In the genomic region with DNA sequence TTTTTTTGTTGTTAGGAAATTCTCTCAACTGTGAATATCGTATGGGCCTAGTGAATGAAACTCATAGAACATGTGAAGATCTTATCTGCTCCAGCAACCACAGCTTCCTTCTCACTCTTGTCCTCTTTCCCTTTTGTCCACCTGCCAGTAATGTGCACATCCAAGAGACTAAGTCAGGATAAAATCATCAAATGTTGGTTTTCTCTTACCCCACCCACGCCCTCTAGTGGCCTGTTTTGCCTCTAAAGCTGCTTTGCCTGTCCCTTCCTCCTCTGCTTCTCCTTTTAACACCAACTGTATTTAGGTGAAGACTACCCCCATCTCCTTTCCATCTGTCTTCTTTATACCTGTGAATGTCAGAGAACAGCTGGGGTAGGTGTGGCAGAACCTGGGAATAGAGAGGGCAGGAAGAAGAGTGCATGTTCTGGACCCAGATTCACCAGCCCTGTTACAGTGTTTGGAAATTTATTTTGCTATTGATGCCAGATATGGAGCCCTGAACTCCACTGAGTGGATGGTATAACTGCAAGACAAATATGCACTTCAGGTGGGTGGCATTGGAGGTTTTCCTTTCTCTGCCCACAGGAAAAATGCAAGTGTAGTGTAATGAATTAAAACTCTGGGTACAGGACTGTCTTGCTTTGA, we compare ENCODE assay signal across 8 cellular contexts. TPM values are rescaled to one million over a fixed set of nuclear protein-coding genes. Genes with fewer than 3 reads are reported as not detected.
A peak's percentile ranks its signal among the peaks of the same experiment; 100 is the strongest.
DNase-seq lines count a peak whose midpoint lies in the region; ATAC-seq and TF ChIP-seq lines count a peak whose summit lies in the region.

No MANE protein-coding gene starts in this region.

- no peaks in the 10 kb centered on the region for H3K27me3 ChIP-seq in left lung

- no peaks in the 10 kb centered on the region for H3K36me3 Mint-ChIP-seq in activated CD4-positive, alpha-beta T cell treated with anti-CD3 and anti-CD28 coated beads for 36 hours (ENCODE audit: low read depth)

- H3K36me3 ChIP-seq in left lung = no peaks in the 10 kb centered on the region

- H3K9me3 Mint-ChIP-seq in activated CD4-positive, alpha-beta T cell treated with anti-CD3 and anti-CD28 coated beads for 36 hours (ENCODE audit: low read depth) = no peaks in the 10 kb centered on the region

- peaks cover 82% of the 10 kb centered on the region for H3K4me1 Mint-ChIP-seq in activated CD4-positive, alpha-beta T cell treated with anti-CD3 and anti-CD28 coated beads for 36 hours

- in situ Hi-C loops in ACHN (cut with HindIII; ENCODE audit: low pct_ligation_motif_present, low pct_unique_long_range_greater_than_20kb, low sequenced_read_pairs) = no loop called here

- no peaks in the 10 kb centered on the region for H3K9me3 ChIP-seq in left lung

- DNase-seq in ACHN = peak; percentile 57
- peak; percentile 48 for DNase-seq in H4 (ENCODE audit: low spot score)
- DNase-seq in NCI-H446 (lab: John Stamatoyannopoulos, UW) = peak; percentile 19 to 74
- DNase-seq in activated CD4-positive, alpha-beta T cell treated with anti-CD3 and anti-CD28 coated beads for 36 hours = peak; percentile 87
- DNase-seq in cerebellar cortex (ENCODE audit: low spot score) = peak; percentile 81
- DNase-seq in left lung = peak in 1 of 2 donors; percentile 72
- peak; percentile 49 to 60 (median 53) for DNase-seq in stimulated activated CD4-positive, alpha-beta T cell treated with anti-CD3 and anti-CD28 coated beads, TNF-alpha, amount 100 ng/mL, for 1 hour (ENCODE audit: low read depth in 3 of 3, low spot score in 1 of 3)

- H3K4me3 ChIP-seq in left lung = no peak overlapping the region

- no peak overlapping the region for H3K27ac Mint-ChIP-seq in activated CD4-positive, alpha-beta T cell treated with anti-CD3 and anti-CD28 coated beads for 36 hours

- ATAC-seq in activated CD4-positive, alpha-beta T cell treated with anti-CD3 and anti-CD28 coated beads for 36 hours = peak; percentile 37
- ATAC-seq in left lung (peak; percentile 82), HG03097 (IDR thresholded peaks at IDR 0.05; ENCODE audit: low FRiP score, unreplicated experiment) (no peak)

- intact Hi-C loops in activated CD4-positive, alpha-beta T cell treated with anti-CD3 and anti-CD28 coated beads for 36 hours (cut with DNase I, micrococcal nuclease) = loop anchor here (1.0 kb wide), 2 partner anchors 27 to 127 kb away; no protein-coding TSS in a partner anchor
- intact Hi-C loops in left lung (cut with DNase I) = no loop called here

- CTCF ChIA-PET in activated CD4-positive, alpha-beta T cell treated with anti-CD3 and anti-CD28 coated beads for 36 hours (lab: Charles Lee) = interaction anchor here (0.5 to 3.4 kb wide), 35 partner anchors 10 to 1636 kb away, joined by 3 to 36 read pairs (median 5); no protein-coding TSS in a partner anchor

- TF ChIP-seq CTCF in left lung (IDR thresholded peaks at IDR 0.05) = peak; percentile 53 to 87

- peaks cover 11 to 47% of the 10 kb centered on the region in 2 donors for H3K4me1 ChIP-seq in left lung

- peak overlapping the region in 1 of 2 donors; percentile 51 for H3K27ac ChIP-seq in left lung

- no peaks in the 10 kb centered on the region for H3K27me3 Mint-ChIP-seq in activated CD4-positive, alpha-beta T cell treated with anti-CD3 and anti-CD28 coated beads for 36 hours

- POLR2A ChIA-PET in activated CD4-positive, alpha-beta T cell treated with anti-CD3 and anti-CD28 coated beads for 36 hours (lab: Charles Lee) = no interaction called here

- no peak overlapping the region for H3K4me3 Mint-ChIP-seq in activated CD4-positive, alpha-beta T cell treated with anti-CD3 and anti-CD28 coated beads for 36 hours

RNA-seq across cellular contexts. Expression of a gene that starts 8.4 kb away (rescaled TPM):
- 13.1 and 24.5 TPM in 2 replicates for total RNA-seq in H4 (2014; rRNA removed; shearing (Covaris generic))
- total RNA-seq in activated CD4-positive, alpha-beta T cell treated with anti-CD3 and anti-CD28 coated beads for 36 hours = 10 to 100 TPM; 22.2 to 25.7 TPM
- 10 to 100 TPM; 50.9 to 57.0 TPM for total RNA-seq in left lung

Comparison
In these comparisons a context has a peak if more than half of its experiments do, and no peak if none do; other contexts are left out.
1. intact Hi-C loops: an anchor here in activated CD4-positive, alpha-beta T cell treated with anti-CD3 and anti-CD28 coated beads for 36 hours (1.0 kb wide); none called in left lung.